33 cellular contexts compared by ENCODE assay signal in genomic region chr17:11488407-11488806, GRCh38.
"Had no signal": no experiment of that assay in that cellular context is flagged by ENCODE, and none has a peak within 500 bp of the region (broad histone marks: within the 10 kb centered on the region; RNA-seq: fewer than 3 reads in every experiment).

No MANE protein-coding gene starts in this region.

- H3K36me3 ChIP-seq: neutrophil, ovary, spleen, suprapubic skin, tibial artery, transverse colon, upper lobe of right lung, uterus had no signal

- H3K4me3 Mint-ChIP-seq: naive B cell; naive thymus-derived CD8-positive, alpha-beta T cell; natural killer cell treated with Interleukin-12 subunit alpha and Interleukin-12 subunit beta and Interleukin-15 and Interleukin-18, amount 100 ng/mL, for 72 hours; nephron progenitor cell; neural crest cell; stimulated activated memory B cell treated with anti-CD40 and anti-IgM and Interleukin-4, amounts not matched to agents 10 μg/mL and 1 μg/mL and 100 μg/mL, for 72 hours; stimulated activated naive CD8-positive, alpha-beta T cell treated with anti-CD3 and anti-CD28 coated beads, Interleukin-15, amount 100 ng/mL, for 72 hours; type B pancreatic cell had no signal

- H3K9me3 Mint-ChIP-seq: nephron progenitor cell, type B pancreatic cell had no signal

- H3K4me2 ChIP-seq: smooth muscle cell had no signal

- H3K9me3 ChIP-seq: neutrophil, ovary, psoas muscle, suprapubic skin, testis, tibial artery, transverse colon, upper lobe of right lung, uterus had no signal

- H2AFZ ChIP-seq: parathyroid adenoma had no signal

- DNase-seq: naive B cell; naive thymus-derived CD8-positive, alpha-beta T cell; nephron progenitor cell; nucleus accumbens; ovary; posterior cingulate gyrus; psoas muscle; right cardiac atrium; spleen; stimulated activated CD4-positive, alpha-beta T cell treated with anti-CD3 and anti-CD28 coated beads, Interleukin-12 subunit alpha, Interleukin-12 subunit beta, amount 100 ng/mL, for 4 hours; stimulated activated CD4-positive, alpha-beta T cell treated with anti-CD3 and anti-CD28 coated beads, Interleukin-1b, Interleukin-23, amount 100 ng/mL, for 48 hours; stimulated activated CD4-positive, alpha-beta T cell treated with anti-CD3 and anti-CD28 coated beads, Interleukin-4, amount 100 ng/mL, for 1 hour; stimulated activated CD4-positive, alpha-beta T cell treated with anti-CD3 and anti-CD28 coated beads, Interleukin-4, amount 100 ng/mL, for 4 hours; stimulated activated CD8-positive, alpha-beta memory T cell treated with anti-CD3 and anti-CD28 coated beads, Interleukin-4, amount 100 ng/mL, for 48 hours; stimulated activated naive CD4-positive, alpha-beta T cell; stimulated activated naive CD8-positive, alpha-beta T cell treated with anti-CD3 and anti-CD28 coated beads, Interleukin-15, amount 100 ng/mL, for 72 hours; stimulated activated naive CD8-positive, alpha-beta T cell treated with anti-CD3 and anti-CD28 coated beads, Interleukin-15, Interleukin-2, amounts not matched to agents 100 U/mL and 50 U/mL, for 24 hours; substantia nigra; testis; tibial artery; transverse colon; upper lobe of right lung; uterus had no signal

- H3K4me3 ChIP-seq: ovary, psoas muscle, skin epidermis, smooth muscle cell, spleen, suprapubic skin, testis, tibial artery, transverse colon, upper lobe of right lung, uterus had no signal

- H3K27me3 Mint-ChIP-seq: naive B cell; naive thymus-derived CD8-positive, alpha-beta T cell; natural killer cell treated with Interleukin-12 subunit alpha and Interleukin-12 subunit beta and Interleukin-15 and Interleukin-18, amount 100 ng/mL, for 72 hours; stimulated activated memory B cell treated with anti-CD40 and anti-IgM and Interleukin-4, amounts not matched to agents 10 μg/mL and 1 μg/mL and 100 μg/mL, for 72 hours; stimulated activated naive CD8-positive, alpha-beta T cell treated with anti-CD3 and anti-CD28 coated beads, Interleukin-15, amount 100 ng/mL, for 72 hours had no signal

- H3K4me1 Mint-ChIP-seq: naive B cell; stimulated activated memory B cell treated with anti-CD40 and anti-IgM and Interleukin-4, amounts not matched to agents 10 μg/mL and 1 μg/mL and 100 μg/mL, for 72 hours; stimulated activated naive CD8-positive, alpha-beta T cell treated with anti-CD3 and anti-CD28 coated beads, Interleukin-15, amount 100 ng/mL, for 72 hours had no signal

- H3K9ac ChIP-seq: parathyroid adenoma had no signal

- H3K4me1 ChIP-seq: psoas muscle, spleen, testis, tibial artery, transverse colon, upper lobe of right lung had no signal

- H3K79me2 ChIP-seq: parathyroid adenoma had no signal

- H3K36me3 Mint-ChIP-seq: naive B cell; natural killer cell treated with Interleukin-12 subunit alpha and Interleukin-12 subunit beta and Interleukin-15 and Interleukin-18, amount 100 ng/mL, for 72 hours; stimulated activated memory B cell treated with anti-CD40 and anti-IgM and Interleukin-4, amounts not matched to agents 10 μg/mL and 1 μg/mL and 100 μg/mL, for 72 hours; type B pancreatic cell had no signal

- H3K27ac ChIP-seq: neutrophil, ovary, parathyroid adenoma, psoas muscle, skin epidermis, spleen, suprapubic skin, testis, tibial artery, transverse colon, upper lobe of right lung, uterus had no signal

- H3K27ac Mint-ChIP-seq: naive B cell; natural killer cell treated with Interleukin-12 subunit alpha and Interleukin-12 subunit beta and Interleukin-15 and Interleukin-18, amount 100 ng/mL, for 72 hours; nephron progenitor cell; progenitor cell of endocrine pancreas; stimulated activated memory B cell treated with anti-CD40 and anti-IgM and Interleukin-4, amounts not matched to agents 10 μg/mL and 1 μg/mL and 100 μg/mL, for 72 hours; stimulated activated naive CD8-positive, alpha-beta T cell treated with anti-CD3 and anti-CD28 coated beads, Interleukin-15, amount 100 ng/mL, for 72 hours; type B pancreatic cell had no signal

- H3K27me3 ChIP-seq: neutrophil, ovary, spleen, suprapubic skin, testis, tibial artery, transverse colon, upper lobe of right lung, uterus had no signal
